ENCODE assay signal across 8 cellular contexts in genomic region chr5:14142202-14142855, GRCh38. TPM values are rescaled to one million over a fixed set of nuclear protein-coding genes. Genes with fewer than 3 reads are reported as not detected.
A peak's percentile ranks its signal among the peaks of the same experiment; 100 is the strongest.
DNase-seq lines count a peak whose midpoint lies in the region; ATAC-seq, FAIRE-seq and TF ChIP-seq lines count a peak whose summit lies in the region.

No MANE protein-coding gene starts in this region.

- 7 to 12% (median 10%) methylated on average over 20 of the region's 20 CpGs for WGBS in small intestine, 3 donors

- no peak for DNase-seq in HFF-Myc (ENCODE audit: extremely low read depth, low read depth)
- DNase-seq in T-helper 17 cell = no peak
- no peak for DNase-seq in glutamatergic neuron
- no peak for DNase-seq in small intestine
- DNase-seq in RKO (ENCODE audit: low spot score) = no peak
- DNase-seq in NCI-H446 (lab: John Stamatoyannopoulos, UW) = no peak

- H3K36me3 Mint-ChIP-seq in T-helper 17 cell (ENCODE audit: low read depth) (peaks cover 8% of the 10 kb centered on the region), glutamatergic neuron (ENCODE audit: unreplicated experiment) (peaks cover 9% of the 10 kb centered on the region)

- H3K9me3 ChIP-seq in T-helper 17 cell (ENCODE audit: control insufficient read depth, low read length, poor library complexity, severe bottlenecking) (peaks cover under 1% of the 10 kb centered on the region), small intestine (ENCODE audit: control insufficient read depth, low read depth) (no peaks in the 10 kb centered on the region)

- peak; percentile 0 for ATAC-seq in GM18498 (IDR thresholded peaks at IDR 0.05; ENCODE audit: unreplicated experiment)
- peak; percentile 0 for ATAC-seq in T-helper 17 cell
- no peak for ATAC-seq in GM21423 (IDR thresholded peaks at IDR 0.05; ENCODE audit: unreplicated experiment)

- H3K27me3 Mint-ChIP-seq in T-helper 17 cell (peaks cover 40% of the 10 kb centered on the region), glutamatergic neuron (ENCODE audit: unreplicated experiment) (peaks cover 20% of the 10 kb centered on the region)

- H3K4me1 ChIP-seq in small intestine (ENCODE audit: control insufficient read depth in 2 of 2, insufficient read depth in 1 of 2, low read depth in 1 of 2, low read length in 1 of 2) = peaks cover 0 to 13% of the 10 kb centered on the region in 2 donors

- peaks cover 23% of the 10 kb centered on the region for H3K9me3 Mint-ChIP-seq in glutamatergic neuron (ENCODE audit: unreplicated experiment)

- H3K27me3 ChIP-seq in small intestine (ENCODE audit: control insufficient read depth in 2 of 2, insufficient read depth in 2 of 2, low read length in 2 of 2) = no peaks in the 10 kb centered on the region

- no peaks in the 10 kb centered on the region for H3K36me3 ChIP-seq in small intestine (ENCODE audit: control insufficient read depth in 2 of 2, insufficient read depth in 2 of 2, low read length in 2 of 2)

- H3K4me3 ChIP-seq in HFF-Myc (replicated peaks; ENCODE audit: low read depth, low read length) (peak overlapping the region; percentile 65), small intestine (ENCODE audit: low read depth in 1 of 2, low read length in 2 of 2) (peak overlapping the region; percentile 78 to 90)

- peak overlapping the region; percentile 61 for H3K27ac Mint-ChIP-seq in T-helper 17 cell
- peak overlapping the region; percentile 50 for H3K27ac Mint-ChIP-seq in glutamatergic neuron (ENCODE audit: unreplicated experiment)

- H3K4me1 Mint-ChIP-seq in T-helper 17 cell = peaks cover 8% of the 10 kb centered on the region
- H3K4me1 Mint-ChIP-seq in glutamatergic neuron (ENCODE audit: low read depth, unreplicated experiment) = peaks cover 45% of the 10 kb centered on the region

- FAIRE-seq in small intestine (lab: Jason Lieb, UNC) = no peak

- H3K27ac ChIP-seq in small intestine (ENCODE audit: low read depth in 1 of 2, low read length in 1 of 2) = peak overlapping the region; percentile 50 to 90

- TF ChIP-seq CTCF in HFF-Myc (IDR thresholded peaks at IDR 0.05; ENCODE audit: low read depth, low read length, missing control alignments) (no peak), glutamatergic neuron (IDR thresholded peaks at IDR 0.05; ENCODE audit: partially characterized antibody, unreplicated experiment) (no peak)

- H3K4me3 Mint-ChIP-seq in T-helper 17 cell (peak overlapping the region; percentile 90), glutamatergic neuron (ENCODE audit: unreplicated experiment) (peak overlapping the region; percentile 90)

RNA-seq across cellular contexts. Expression of gene TRIO, which starts 0.8 kb away (rescaled TPM):
- 10 to 100 TPM; 19.3 to 19.5 TPM for total RNA-seq in T-helper 17 cell
- 281 TPM for total RNA-seq in glutamatergic neuron (ENCODE audit: unreplicated experiment)
- 10 to 100 TPM; 13.2 to 26.6 (median 19.9) TPM for polyA plus RNA-seq in small intestine

Comparison
In these comparisons a context has a peak if more than half of its experiments do, and no peak if none do; other contexts are left out.
1. RNA of gene TRIO, which starts 0.8 kb away (total RNA-seq): 281 TPM in glutamatergic neuron (single experiment); 19.3 to 19.5 TPM in T-helper 17 cell; every median in the first group is over 10 times any median in the second.